In genomic region chr3:160676547-160677303, GRCh38 we compare ENCODE assay signal across 1 cellular context.
TF ChIP-seq lines count a peak whose summit lies in the region.

Gene ARL14, plus strand, starts transcription at chr3:160677160. Its CDS starts 187 bp downstream, at chr3:160677347.

TF ChIP-seq in H1, 55 proteins besides CTCF, POLR2A, EP300 and RAD21 (continued from another document):
- TF ChIP-seq CHD7 (IDR thresholded peaks at IDR 0.05; ENCODE audit: insufficient replicate concordance, low read length), result no peak
- TF ChIP-seq MAX (IDR thresholded peaks at IDR 0.05), result no peak
TF ChIP-seq in H1: peak in this region for 0.
